Comparison of ENCODE assay signal across 1 cellular context in genomic region chr2:121530563-121531334, GRCh38.
TF ChIP-seq lines count a peak whose summit lies in the region.

TSS of gene RNU4ATAC (plus strand) at chr2:121530880.

TF ChIP-seq in K562, 482 proteins besides CTCF, POLR2A, EP300 and RAD21 (continued from another document and continues in another):
- TF ChIP-seq CHD7 (IDR thresholded peaks at IDR 0.05; ENCODE audit: low read depth, low read length) (no peak), CHD4 (IDR thresholded peaks at IDR 0.05; ENCODE audit: insufficient read depth, insufficient replicate concordance, low read depth, low read length, poor library complexity, severe bottlenecking) (no peak), KLF6 (CRISPR knock-in tag; IDR thresholded peaks at IDR 0.05; ENCODE audit: borderline replicate concordance) (peak; percentile 53; the same call in 1 of the 2 replicates), DPF2 (IDR thresholded peaks at IDR 0.05) (peak; percentile 79), NCOA1 (IDR thresholded peaks at IDR 0.05; ENCODE audit: low read depth) (peak; percentile 66), GTF3C2 (IDR thresholded peaks at IDR 0.05; ENCODE audit: borderline replicate concordance, extremely low read depth, insufficient read length) (no peak), SFPQ (IDR thresholded peaks at IDR 0.05; ENCODE audit: low read depth, low read length) (no peak), RBM22 (IDR thresholded peaks at IDR 0.05; ENCODE audit: low read depth, low read length, poor library complexity, severe bottlenecking) (no peak), WHSC1 (IDR thresholded peaks at IDR 0.05; ENCODE audit: low read length) (no peak), ZNF76 (CRISPR knock-in tag; IDR thresholded peaks at IDR 0.05; ENCODE audit: borderline replicate concordance) (peak; percentile 75; the same call in 1 of the 2 replicates), ZBTB5 (IDR thresholded peaks at IDR 0.05) (no peak), ZNF518B (CRISPR knock-in tag; IDR thresholded peaks at IDR 0.05) (peak; percentile 95), SAFB (IDR thresholded peaks at IDR 0.05; ENCODE audit: borderline replicate concordance, low read depth, low read length) (no peak), PHF8 (IDR thresholded peaks at IDR 0.05; ENCODE audit: borderline replicate concordance, low read length) (no peak; the same call in 1 of the 2 replicates), NFE2 (IDR thresholded peaks at IDR 0.05; ENCODE audit: low read depth) (peak; percentile 93), CREBBP (IDR thresholded peaks at IDR 0.05; ENCODE audit: low read depth, low read length) (no peak), HNRNPL (IDR thresholded peaks at IDR 0.05; ENCODE audit: low read depth, low read length) (peak; percentile 87), ZNF133 (CRISPR knock-in tag; IDR thresholded peaks at IDR 0.05) (no peak), PML (IDR thresholded peaks at IDR 0.05; ENCODE audit: low read length) (peak; percentile 100), BRF2 (IDR thresholded peaks at IDR 0.05; ENCODE audit: borderline replicate concordance, insufficient read depth, insufficient read length) (peak; percentile 43), MBD2 (IDR thresholded peaks at IDR 0.05; ENCODE audit: borderline replicate concordance, low read depth) (peak; percentile 97), HDAC8 (tag; IDR thresholded peaks at IDR 0.05) (no peak), HOXB6 (CRISPR knock-in tag; IDR thresholded peaks at IDR 0.05; ENCODE audit: borderline replicate concordance) (peak; percentile 97), ESRRB (CRISPR knock-in tag; IDR thresholded peaks at IDR 0.05; ENCODE audit: borderline replicate concordance) (peak; percentile 96), SAFB2 (IDR thresholded peaks at IDR 0.05; ENCODE audit: borderline replicate concordance, low read depth, low read length, severe bottlenecking) (no peak), MXI1 (IDR thresholded peaks at IDR 0.05; ENCODE audit: low read depth, low read length) (peak; percentile 85), SRSF9 (IDR thresholded peaks at IDR 0.05; ENCODE audit: borderline replicate concordance, low read depth, low read length) (no peak), ILF3 (IDR thresholded peaks at IDR 0.05; ENCODE audit: borderline replicate concordance) (peak; percentile 99), ZNF224 (CRISPR knock-in tag; IDR thresholded peaks at IDR 0.05) (peak; percentile 72), CAMTA2 (CRISPR knock-in tag; conservative IDR thresholded peaks at IDR 0.05) (peak; percentile 99), MAFG (tag; conservative IDR thresholded peaks at IDR 0.05) (peak; percentile 98), NONO (IDR thresholded peaks at IDR 0.05; ENCODE audit: low read depth in 2 of 2, low read length in 1 of 2) (peak; percentile 95 to 96), SNIP1 (IDR thresholded peaks at IDR 0.05; ENCODE audit: low read depth) (peak; percentile 68)
